17 cellular contexts compared by ENCODE assay signal in genomic region chr12:112965643-112966042, GRCh38. TPM values are rescaled to one million over a fixed set of nuclear protein-coding genes. Genes with fewer than 3 reads are reported as not detected.
"Had no signal": no experiment of that assay in that cellular context is flagged by ENCODE, and none has a peak within 500 bp of the region (broad histone marks: within the 10 kb centered on the region; RNA-seq: fewer than 3 reads in every experiment).

No MANE protein-coding gene starts in this region.

- H3K9me3 Mint-ChIP-seq: dendritic cell treated with granulocyte-macrophage colony-stimulating factor and Interleukin-4, amounts not matched to agents 40 ng/mL and 50 ng/mL, for 4 days; effector memory CD8-positive, alpha-beta T cell had no signal

- H3K36me3 ChIP-seq: colonic mucosa had no signal

- H3K9me3 ChIP-seq: colonic mucosa, esophagus squamous epithelium, gastroesophageal sphincter, heart left ventricle, left lung, lower lobe of right lung had no signal

- H3K27ac Mint-ChIP-seq: dendritic cell treated with granulocyte-macrophage colony-stimulating factor and Interleukin-4, amounts not matched to agents 40 ng/mL and 50 ng/mL, for 4 days; effector memory CD8-positive, alpha-beta T cell had no signal

- H3K27me3 Mint-ChIP-seq: dendritic cell treated with granulocyte-macrophage colony-stimulating factor and Interleukin-4, amounts not matched to agents 40 ng/mL and 50 ng/mL, for 4 days; effector memory CD8-positive, alpha-beta T cell had no signal

- DNase-seq: colonic mucosa; cortex of kidney; effector CD8-positive, alpha-beta T cell; effector memory CD8-positive, alpha-beta T cell; esophagus squamous epithelium; foreskin keratinocyte; heart left ventricle; hippocampal formation; left cardiac atrium; left lung; left ventricle myocardium superior; lower lobe of right lung; mesenchymal stem cell; midbrain had no signal

- H3K27me3 ChIP-seq: colonic mucosa, esophagus squamous epithelium, foreskin keratinocyte, gastroesophageal sphincter, heart left ventricle, left lung had no signal

- H3K4me1 ChIP-seq: colonic mucosa, esophagus squamous epithelium, foreskin keratinocyte, gastroesophageal sphincter, left lung had no signal

- H3K4me3 ChIP-seq: colonic mucosa, esophagus squamous epithelium, gastroesophageal sphincter, heart left ventricle, left lung, lower lobe of right lung had no signal

- H3K4me3 Mint-ChIP-seq: dendritic cell treated with granulocyte-macrophage colony-stimulating factor and Interleukin-4, amounts not matched to agents 40 ng/mL and 50 ng/mL, for 4 days; effector memory CD8-positive, alpha-beta T cell had no signal

- H3K27ac ChIP-seq: colonic mucosa, esophagus squamous epithelium, foreskin keratinocyte, gastroesophageal sphincter, heart left ventricle, left lung, lower lobe of right lung had no signal

RNA-seq across cellular contexts. Expression of gene OAS1, which starts 58.9 kb away (rescaled TPM):
- total RNA-seq: chondrocyte had no signal
